Comparison of ENCODE assay signal across 8 cellular contexts in the genomic region with DNA sequence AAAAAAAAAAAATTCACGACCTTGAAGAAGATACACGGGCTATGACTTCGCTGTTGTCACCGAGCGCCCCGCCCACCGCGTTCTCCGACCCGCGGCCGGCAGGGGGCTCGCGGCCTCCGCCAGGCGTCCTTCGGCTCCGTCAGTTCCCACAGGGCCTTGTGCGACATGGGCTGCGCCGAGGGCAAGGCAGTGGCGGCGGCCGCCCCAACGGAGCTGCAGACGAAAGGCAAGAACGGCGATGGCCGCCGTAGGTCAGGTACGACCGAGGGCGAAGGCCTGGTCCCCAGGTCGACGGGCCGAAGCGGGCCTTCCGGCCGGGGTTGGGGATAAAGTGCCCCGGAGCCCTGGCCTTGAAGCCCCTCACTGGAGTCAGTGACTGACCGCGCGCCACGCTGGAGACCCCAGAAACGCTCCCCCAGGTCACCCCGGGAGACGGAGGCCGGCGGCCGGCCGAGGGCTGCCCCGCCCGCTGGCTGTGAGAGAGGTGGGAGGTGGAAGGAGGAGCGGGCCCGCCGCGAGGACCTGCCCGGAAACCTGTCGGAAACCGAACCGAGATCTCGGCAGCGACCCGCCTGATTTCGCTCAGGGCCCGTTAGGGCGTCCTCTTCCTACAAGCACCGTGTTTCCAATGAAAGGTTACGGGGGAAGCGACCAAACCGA. TPM values are rescaled to one million over a fixed set of nuclear protein-coding genes. Genes with fewer than 3 reads are reported as not detected.
DNase-seq lines count a peak whose midpoint lies in the region; ATAC-seq, FAIRE-seq and TF ChIP-seq lines count a peak whose summit lies in the region.

A gene (plus strand): TSS at position 142 of the 660 bp plus-strand sequence. CDS start 24 bp downstream, at position 166.

- POLR2A ChIA-PET in HepG2 (lab: Yijun Ruan, JAX) = no interaction called here

- H3K9me2 ChIP-seq in Karpas-422 (replicated peaks; ENCODE audit: insufficient read depth, low read length) = no peaks in the 10 kb centered on the region

- no peak for TF ChIP-seq POLR2A in HepG2 (IDR thresholded peaks at IDR 0.05; ENCODE audit: insufficient read depth in 1 of 2, low read depth in 2 of 2, low read length in 2 of 2)

- peaks cover 28% of the 10 kb centered on the region for H3K4me1 Mint-ChIP-seq in activated CD4-positive, alpha-beta T cell treated with anti-CD3 and anti-CD28 coated beads, Interleukin-2, amount 10 ng/mL, durations not matched to agents 24 days and 14 days

- WGBS in HepG2 (ENCODE audit: low lambda C conversion rate) = 72% methylated on average over 61 of the region's 71 CpGs

- peak; percentile 83 for TF ChIP-seq CTCF in HepG2 (CRISPR knock-in tag; IDR thresholded peaks at IDR 0.05)

- TF ChIP-seq RAD21 in HepG2 (CRISPR knock-in tag; IDR thresholded peaks at IDR 0.05) = peak; percentile 76

- peaks cover 3% of the 10 kb centered on the region for H3K27me3 Mint-ChIP-seq in activated CD4-positive, alpha-beta T cell treated with anti-CD3 and anti-CD28 coated beads, Interleukin-2, amount 10 ng/mL, durations not matched to agents 24 days and 14 days

- no peaks in the 10 kb centered on the region for H3K79me2 ChIP-seq in Karpas-422 (ENCODE audit: low read length)
- no peaks in the 10 kb centered on the region for H3K79me2 ChIP-seq in HepG2 (ENCODE audit: insufficient read depth, low read length)

- H3K9ac ChIP-seq in Karpas-422 (ENCODE audit: low read length) = peak within 1 kb of the TSS; percentile 11; the same call in 1 of the 2 replicates
- H3K9ac ChIP-seq in HepG2 (ENCODE audit: insufficient read depth, low read depth, low read length) = no peak within 1 kb of the TSS

- H3K4me2 ChIP-seq in Karpas-422 (ENCODE audit: low read depth, low read length, poor library complexity, severe bottlenecking) = peak within 1 kb of the TSS; percentile 21
- H3K4me2 ChIP-seq in HepG2 (ENCODE audit: low read depth, low read length) = peak within 1 kb of the TSS; percentile 36

- H3K27ac ChIP-seq in Karpas-422 (ENCODE audit: low read length) = no peak within 1 kb of the TSS
- no peak within 1 kb of the TSS for H3K27ac ChIP-seq in HepG2 (ENCODE audit: extremely low read length, insufficient read depth, low read length)

- no TSS peak for BruUV-seq in HepG2 (replicated peaks; lab: Mats Ljungman, UMichigan)

- DNase-seq in DMS53 (lab: John Stamatoyannopoulos, UW) (peak; percentile 98), Karpas-422 (peak; percentile 90), dermis blood vessel endothelial cell (peak; percentile 91), HepG2 (ENCODE audit: low spot score) (peak; percentile 30), NCI-H69 (lab: John Stamatoyannopoulos, UW) (no peak)
- DNase-seq in activated CD4-positive, alpha-beta T cell treated with anti-CD3 and anti-CD28 coated beads, Interleukin-2, amount 10 ng/mL, durations not matched to agents 24 days and 14 days = peak; percentile 95
- peak; percentile 78 for DNase-seq in stimulated activated CD4-positive, alpha-beta T cell treated with anti-CD3 and anti-CD28 coated beads, Interleukin-2, amount 100 ng/mL, for 4 hours (ENCODE audit: low read depth)

- H3K4me1 ChIP-seq in Karpas-422 (ENCODE audit: low read length) (peaks cover 17% of the 10 kb centered on the region), HepG2 (ENCODE audit: insufficient read depth, low read length) (peaks cover 19% of the 10 kb centered on the region)

- CTCF ChIA-PET in HepG2 (lab: Yijun Ruan, JAX; ENCODE audit: low intra/inter-chr PET ratio, low total read pairs) = no interaction called here

- peaks cover 3% of the 10 kb centered on the region for H3K9me3 Mint-ChIP-seq in activated CD4-positive, alpha-beta T cell treated with anti-CD3 and anti-CD28 coated beads, Interleukin-2, amount 10 ng/mL, durations not matched to agents 24 days and 14 days

- H3K9me3 ChIP-seq in Karpas-422 (ENCODE audit: low read length) (no peaks in the 10 kb centered on the region), HepG2 (ENCODE audit: low read length) (no peaks in the 10 kb centered on the region)

- FAIRE-seq in HepG2 (lab: Jason Lieb, UNC) = no peak

- no peak for TF ChIP-seq EP300 in HepG2 (IDR thresholded peaks at IDR 0.05; ENCODE audit: low read depth in 2 of 2, low read length in 2 of 2)
- no peak for TF ChIP-seq EP300 in HepG2 (CRISPR knock-in tag; IDR thresholded peaks at IDR 0.05; ENCODE audit: borderline replicate concordance)

- peaks cover 2% of the 10 kb centered on the region for H3K36me3 Mint-ChIP-seq in activated CD4-positive, alpha-beta T cell treated with anti-CD3 and anti-CD28 coated beads, Interleukin-2, amount 10 ng/mL, durations not matched to agents 24 days and 14 days (ENCODE audit: low read depth)

- H3K4me3 ChIP-seq in Karpas-422 (ENCODE audit: low read length) (peak within 1 kb of the TSS; percentile 27; the same call in 1 of the 2 replicates), HepG2 (replicated peaks in 1 of 3; ENCODE audit: insufficient read depth in 1 of 3, low read depth in 2 of 3, low read length in 3 of 3) (peak within 1 kb of the TSS in 1 of 3 experiments; percentile 50; a peak in 1 of 6 replicates)

- H3K36me3 ChIP-seq in Karpas-422 (ENCODE audit: insufficient read depth, low read length) (no peaks in the 10 kb centered on the region), HepG2 (replicated peaks in 1 of 2; ENCODE audit: control insufficient read depth in 1 of 2, insufficient read depth in 2 of 2, low read length in 2 of 2) (no peaks in the 10 kb centered on the region)

- H2AFZ ChIP-seq in Karpas-422 (ENCODE audit: low read length) = no peak within 1 kb of the TSS
- no peak within 1 kb of the TSS for H2AFZ ChIP-seq in HepG2 (ENCODE audit: low read length)

- H3K27ac Mint-ChIP-seq in activated CD4-positive, alpha-beta T cell treated with anti-CD3 and anti-CD28 coated beads, Interleukin-2, amount 10 ng/mL, durations not matched to agents 24 days and 14 days = peak within 1 kb of the TSS; percentile 76

- H4K20me1 ChIP-seq in Karpas-422 (ENCODE audit: insufficient read depth, low read depth, low read length) = no peaks in the 10 kb centered on the region
- no peaks in the 10 kb centered on the region for H4K20me1 ChIP-seq in HepG2 (ENCODE audit: insufficient read depth, low read length)

- peak within 1 kb of the TSS; percentile 79 for H3K4me3 Mint-ChIP-seq in activated CD4-positive, alpha-beta T cell treated with anti-CD3 and anti-CD28 coated beads, Interleukin-2, amount 10 ng/mL, durations not matched to agents 24 days and 14 days

- intact Hi-C loops in activated CD4-positive, alpha-beta T cell treated with anti-CD3 and anti-CD28 coated beads, Interleukin-2, amount 10 ng/mL, durations not matched to agents 24 days and 14 days (cut with micrococcal nuclease) = loop anchor here (1.0 to 5.0 kb wide), 4 partner anchors 71 to 143 kb away; a partner anchor contains a TSS
- intact Hi-C loops in HepG2 (cut with micrococcal nuclease; ENCODE audit: unreplicated experiment) = loop anchor here (5.0 kb wide), 1 partner anchor 72 kb away; no protein-coding TSS in a partner anchor

- peak; percentile 90 for ATAC-seq in GM21576 (IDR thresholded peaks at IDR 0.05; ENCODE audit: unreplicated experiment)
- peak; percentile 92 for ATAC-seq in HepG2

- in situ Hi-C loops in HepG2 (cut with HindIII; ENCODE audit: extremely low pct_ligation_motif_present, low pct_unique_long_range_greater_than_20kb) = loop anchor here (10.0 kb wide), 1 partner anchor 69 kb away; no protein-coding TSS in a partner anchor

- no peaks in the 10 kb centered on the region for H3K27me3 ChIP-seq in Karpas-422 (ENCODE audit: low read length)
- no peaks in the 10 kb centered on the region for H3K27me3 ChIP-seq in HepG2 (ENCODE audit: control insufficient read depth in 1 of 2, insufficient read depth in 2 of 2, low read length in 2 of 2)

TF ChIP-seq in HepG2, 621 proteins besides CTCF, POLR2A, EP300 and RAD21 (continues in another document):
- peak; percentile 67; the same call in 1 of the 2 replicates for TF ChIP-seq KDM2A (CRISPR knock-in tag; IDR thresholded peaks at IDR 0.05; ENCODE audit: borderline replicate concordance, low read depth)

RNA-seq across cellular contexts. Expression of the gene that starts here (rescaled TPM):
- 54.6 and 69.4 TPM in 2 replicates for total RNA-seq in Karpas-422 (2014; rRNA removed; shearing (Covaris generic); ENCODE audit: low replicate concordance)
- total RNA-seq in activated CD4-positive, alpha-beta T cell treated with anti-CD3 and anti-CD28 coated beads, Interleukin-2, amount 10 ng/mL, durations not matched to agents 24 days and 14 days = 99.6 and 99.7 TPM in 2 replicates
- 398 and 703 TPM in 2 replicates for total RNA-seq in dermis blood vessel endothelial cell
- 190 and 310 TPM in 2 replicates for total RNA-seq in HepG2 (2016; rRNA removed; fragmentation: Illumina TruSeq; extraction: Trizol)
- total RNA-seq in HepG2 (2016; cell fraction: cytosol; rRNA removed; fragmentation: Illumina TruSeq; extraction: Trizol; ENCODE audit: low read depth) = 19.9 and 20.1 TPM in 2 replicates
- total RNA-seq in HepG2 (2016; cell fraction: insoluble cytoplasmic fraction; rRNA removed; fragmentation: Illumina TruSeq; extraction: Trizol) = 196 and 299 TPM in 2 replicates
- 56.9 and 67.1 TPM in 2 replicates for total RNA-seq in HepG2 (2016; cell fraction: membrane; rRNA removed; fragmentation: Illumina TruSeq; extraction: Trizol)
- total RNA-seq in HepG2 (2016; cell fraction: nucleus; rRNA removed; fragmentation: Illumina TruSeq; extraction: Trizol) = 136 and 137 TPM in 2 replicates
- 54.0 and 56.7 TPM in 2 replicates for polyA plus RNA-seq in HepG2 (2011; rRNA removed)
- polyA plus RNA-seq in HepG2 (2011; cell fraction: cytosol; rRNA removed) = 49.7 and 55.5 TPM in 2 replicates
- polyA plus RNA-seq in HepG2 (2011; cell fraction: nucleus; rRNA removed) = 34.5 and 36.8 TPM in 2 replicates
- 71.7 and 123 TPM in 2 replicates for polyA plus RNA-seq in HepG2 (2012)
- polyA plus RNA-seq in HepG2 (2016; cell fraction: cytosol; fragmentation: Illumina TruSeq; extraction: Trizol; ENCODE audit: low read depth) = 5.1 and 5.7 TPM in 2 replicates
- 169 and 189 TPM in 2 replicates for polyA plus RNA-seq in HepG2 (2016; cell fraction: insoluble cytoplasmic fraction; fragmentation: Illumina TruSeq; extraction: Trizol; ENCODE audit: low read depth)
- polyA plus RNA-seq in HepG2 (2016; cell fraction: membrane; fragmentation: Illumina TruSeq; extraction: Trizol; ENCODE audit: low read depth) = 20.5 and 20.8 TPM in 2 replicates
- polyA plus RNA-seq in HepG2 (2016; cell fraction: nucleus; fragmentation: Illumina TruSeq; extraction: Trizol; ENCODE audit: insufficient read depth, low read depth) = 62.2 and 73.4 TPM in 2 replicates
- 180 and 1,112 TPM in 2 replicates for polyA minus RNA-seq in HepG2 (2011; rRNA and poly(A)+ RNA removed; ENCODE audit: low replicate concordance)
- polyA minus RNA-seq in HepG2 (2011; cell fraction: cytosol; rRNA and poly(A)+ RNA removed) = 31.5 and 40.6 TPM in 2 replicates
- 141 and 142 TPM in 2 replicates for polyA minus RNA-seq in HepG2 (2011; cell fraction: nucleus; rRNA and poly(A)+ RNA removed)
